Comparison of ENCODE assay signal across 1 cellular context in genomic region chr12:101021911-101022388, GRCh38.
TF ChIP-seq lines count a peak whose summit lies in the region.

No MANE protein-coding gene starts in this region.

TF ChIP-seq in A549, 52 proteins besides CTCF, POLR2A, EP300 and RAD21 (continued from another document):
- TF ChIP-seq USF2 (IDR thresholded peaks at IDR 0.05), result no peak
- no peak for TF ChIP-seq FOXS1 (CRISPR knock-in tag; IDR thresholded peaks at IDR 0.05)
- no peak for TF ChIP-seq CBX8 (IDR thresholded peaks at IDR 0.05)
- no peak for TF ChIP-seq FOSB (CRISPR knock-in tag; IDR thresholded peaks at IDR 0.05)
- TF ChIP-seq CEBPB (IDR thresholded peaks at IDR 0.05), result peak; percentile 11 to 47; a peak in 1 of 4 replicates
- no peak for TF ChIP-seq SREBF2 (IDR thresholded peaks at IDR 0.05)
